Comparison of ENCODE assay signal across 8 cellular contexts in genomic region chr1:54763814-54764131, GRCh38. TPM values are rescaled to one million over a fixed set of nuclear protein-coding genes. Genes with fewer than 3 reads are reported as not detected.
DNase-seq lines count a peak whose midpoint lies in the region; ATAC-seq and TF ChIP-seq lines count a peak whose summit lies in the region.

No MANE protein-coding gene starts in this region.

- H3K9ac ChIP-seq in BLaER1 (peak overlapping the region; percentile 86), mucosa of stomach (ENCODE audit: low read length) (peak overlapping the region; percentile 86)

- no peak for TF ChIP-seq CTCF in MCF 10A (IDR thresholded peaks at IDR 0.05; ENCODE audit: unreplicated experiment)
- TF ChIP-seq CTCF in GM10266 (IDR thresholded peaks at IDR 0.05; ENCODE audit: control insufficient read depth, insufficient read depth, low read depth, missing control alignments) = no peak

- peak overlapping the region; percentile 95 for H3K27ac Mint-ChIP-seq in MCF 10A (ENCODE audit: low read depth, unreplicated experiment)

- peak overlapping the region; percentile 95 for H3K4me3 Mint-ChIP-seq in MCF 10A (ENCODE audit: unreplicated experiment)

- no peaks in the 10 kb centered on the region for H3K9me3 Mint-ChIP-seq in MCF 10A (ENCODE audit: unreplicated experiment)

- H3K36me3 Mint-ChIP-seq in MCF 10A (ENCODE audit: insufficient read depth, unreplicated experiment) = no peaks in the 10 kb centered on the region

- H3K4me2 ChIP-seq in BLaER1 = peak overlapping the region; percentile 76

- H3K27me3 Mint-ChIP-seq in MCF 10A (ENCODE audit: insufficient read depth, unreplicated experiment) = no peaks in the 10 kb centered on the region

- peaks cover 8% of the 10 kb centered on the region for H3K4me1 Mint-ChIP-seq in MCF 10A (ENCODE audit: insufficient read depth, unreplicated experiment)

- no peak for ATAC-seq in GM21360 (IDR thresholded peaks at IDR 0.05; ENCODE audit: unreplicated experiment)

- H3K27ac ChIP-seq in BLaER1 = peak overlapping the region; percentile 84

- H3K9me3 ChIP-seq in BLaER1 (no peaks in the 10 kb centered on the region), mucosa of stomach (ENCODE audit: control insufficient read depth, low read length) (no peaks in the 10 kb centered on the region)

- BruUV-seq in MCF 10A (replicated peaks; lab: Mats Ljungman, UMichigan) = TSS peak; percentile 85

- no peaks in the 10 kb centered on the region for H3K27me3 ChIP-seq in BLaER1
- H3K27me3 ChIP-seq in mucosa of stomach (ENCODE audit: control insufficient read depth, insufficient read depth, low read length) = no peaks in the 10 kb centered on the region

- H4K20me1 ChIP-seq in BLaER1 = no peaks in the 10 kb centered on the region; the same call in 1 of the 2 replicates

- intact Hi-C loops in MCF 10A (cut with micrococcal nuclease) = loop anchor here (1.0 to 5.0 kb wide), 2 partner anchors 39 to 48 kb away; partner anchors contain the start of genes TTC22 and TTC4

- H3K36me3 ChIP-seq in BLaER1 (peaks cover 6% of the 10 kb centered on the region; the same call in 1 of the 2 replicates), mucosa of stomach (ENCODE audit: control insufficient read depth, insufficient read depth, low read length) (no peaks in the 10 kb centered on the region)

- DNase-seq in Jurkat, Clone E6-1 (ENCODE audit: low read depth, low spot score) = no peak
- DNase-seq in MCF 10A (ENCODE audit: unreplicated experiment) (peak; percentile 2), SKM-1 (lab: John Stamatoyannopoulos, UW; ENCODE audit: unreplicated experiment) (no peak), GM10266 (ENCODE audit: extremely low spot score) (no peak)
- DNase-seq in activated CD8-positive, alpha-beta memory T cell treated with anti-CD3 and anti-CD28 coated beads, Interleukin-2, amount 50 U/mL, for 48 hours = no peak

- CTCF ChIA-PET in MCF 10A (lab: Yijun Ruan, JAX) = interaction anchor here (1.1 kb wide), 1 partner anchor 13 kb away, joined by 3 read pairs; no protein-coding TSS in a partner anchor

- POLR2A ChIA-PET in MCF 10A (lab: Yijun Ruan, JAX) = interaction anchor here (0.6 to 4.0 kb wide), 5 partner anchors 19 to 563 kb away, joined by 3 to 20 read pairs (median 4); partner anchors contain the start of genes TTC22 and TTC4

- H3K4me3 ChIP-seq in BLaER1 (peak overlapping the region; percentile 83), mucosa of stomach (ENCODE audit: low read length) (peak overlapping the region; percentile 61)
- peak overlapping the region; percentile 97 for H3K4me3 ChIP-seq in Jurkat, Clone E6-1 (ENCODE audit: low read length)

- H3K4me1 ChIP-seq in BLaER1 = peaks cover 21% of the 10 kb centered on the region
- peaks cover 6% of the 10 kb centered on the region for H3K4me1 ChIP-seq in mucosa of stomach (ENCODE audit: control insufficient read depth, insufficient read depth, low read length)

RNA-seq across cellular contexts. Expression of gene PARS2, which starts 0.6 kb away (rescaled TPM):
- polyA plus RNA-seq in Jurkat, Clone E6-1 (2012; ENCODE audit: insufficient read depth, insufficient read length) = 6.9 TPM
- total RNA-seq in MCF 10A (2022) = 4.7 and 5.4 TPM in 2 replicates

RNA-seq across cellular contexts. Expression of gene TTC22, which starts 37.4 kb away (rescaled TPM):
- polyA plus RNA-seq in Jurkat, Clone E6-1 (2012; ENCODE audit: insufficient read depth, insufficient read length) = not detected
- 3.0 and 3.1 TPM in 2 replicates for total RNA-seq in MCF 10A (2022)

RNA-seq across cellular contexts. Expression of gene TTC4, which starts 48.1 kb away (rescaled TPM):
- 42.3 TPM for polyA plus RNA-seq in Jurkat, Clone E6-1 (2012; ENCODE audit: insufficient read depth, insufficient read length)
- 25.0 and 25.4 TPM in 2 replicates for total RNA-seq in MCF 10A (2022)
